Comparison of ENCODE assay signal across 22 cellular contexts in the genomic region with DNA sequence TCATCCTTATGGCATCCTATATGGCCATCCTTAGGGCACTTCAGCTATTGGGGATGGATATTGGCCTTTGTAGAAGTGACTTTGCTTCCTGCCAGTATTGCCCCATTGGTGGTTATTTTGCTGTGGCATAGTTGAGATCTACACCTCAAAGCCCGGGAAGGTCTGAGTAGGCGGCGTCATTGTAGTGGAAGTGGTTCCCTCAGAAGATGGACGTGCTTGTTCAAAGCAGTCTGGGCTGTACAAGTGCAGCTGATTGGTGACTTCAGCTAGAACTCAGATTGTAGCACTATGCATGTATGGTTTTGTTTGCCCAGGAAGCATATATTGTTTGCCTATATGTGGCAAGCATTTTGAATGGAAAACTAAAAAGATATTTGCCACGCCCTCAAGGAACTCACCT.
"Had no signal": no experiment of that assay in that cellular context is flagged by ENCODE, and none has a peak within 500 bp of the region (broad histone marks: within the 10 kb centered on the region; RNA-seq: fewer than 3 reads in every experiment).

No MANE protein-coding gene starts in this region.

- H3K4me3 ChIP-seq: body of pancreas, gastroesophageal sphincter, hepatocyte, left ventricle myocardium inferior, lung, mucosa of descending colon, right lobe of liver, testis, transverse colon had no signal

- H3K4me1 ChIP-seq: body of pancreas, right lobe of liver had no signal

- H3K27me3 ChIP-seq: body of pancreas, gastroesophageal sphincter, hepatocyte, right lobe of liver, testis, transverse colon had no signal

- H3K27me3 Mint-ChIP-seq: stimulated activated memory B cell treated with anti-CD40 and anti-IgM and Interleukin-4, amounts not matched to agents 10 μg/mL and 1 μg/mL and 100 μg/mL, for 72 hours had no signal

- ATAC-seq: body of pancreas; gastroesophageal sphincter; mucosa of descending colon; right lobe of liver; stimulated activated memory B cell treated with anti-CD40 and anti-IgM and Interleukin-4, amounts not matched to agents 10 μg/mL and 1 μg/mL and 100 μg/mL, for 72 hours had no signal

- DNase-seq: activated CD4-positive, alpha-beta T cell treated with anti-CD3 and anti-CD28 coated beads for 4 hours; activated CD4-positive, CD25-positive, alpha-beta regulatory T cell; activated CD8-positive, alpha-beta memory T cell treated with anti-CD3 and anti-CD28 coated beads for 24 hours; activated effector memory CD4-positive, alpha-beta T cell treated with anti-CD3 and anti-CD28 coated beads, Interleukin-2, amount 50 U/mL, for 16 hours; activated naive CD4-positive, alpha-beta T cell treated with anti-CD3 and anti-CD28 coated beads, Interleukin-2, amount 50 U/mL, for 16 hours; aorta; body of pancreas; dermis blood vessel endothelial cell; effector CD8-positive, alpha-beta T cell; islet precursor cell; left ventricle myocardium inferior; mucosa of descending colon; right lobe of liver; stimulated activated CD4-positive, alpha-beta T cell treated with anti-CD3 and anti-CD28 coated beads, Interleukin-4, amount 100 ng/mL, for 24 hours; testis; transverse colon had no signal

- H3K4me3 Mint-ChIP-seq: nephron; stimulated activated memory B cell treated with anti-CD40 and anti-IgM and Interleukin-4, amounts not matched to agents 10 μg/mL and 1 μg/mL and 100 μg/mL, for 72 hours had no signal

- H3K9me3 ChIP-seq: body of pancreas, gastroesophageal sphincter, left ventricle myocardium inferior, mucosa of descending colon, right lobe of liver, testis, transverse colon had no signal

- H3K27ac ChIP-seq: body of pancreas, epithelial cell of prostate, gastroesophageal sphincter, hepatocyte, right lobe of liver, testis, transverse colon had no signal

- H3K9me3 Mint-ChIP-seq: stimulated activated memory B cell treated with anti-CD40 and anti-IgM and Interleukin-4, amounts not matched to agents 10 μg/mL and 1 μg/mL and 100 μg/mL, for 72 hours had no signal

- H3K27ac Mint-ChIP-seq: nephron; stimulated activated memory B cell treated with anti-CD40 and anti-IgM and Interleukin-4, amounts not matched to agents 10 μg/mL and 1 μg/mL and 100 μg/mL, for 72 hours had no signal
